21 cellular contexts compared by ENCODE assay signal in genomic region chrX:109190542-109190941, GRCh38.
DNase-seq lines count a peak whose midpoint lies in the region; ATAC-seq and TF ChIP-seq lines count a peak whose summit lies in the region.
"Had no signal": no experiment of that assay in that cellular context is flagged by ENCODE, and none has a peak within 500 bp of the region (broad histone marks: within the 10 kb centered on the region; RNA-seq: fewer than 3 reads in every experiment).

No MANE protein-coding gene starts in this region.

- no peaks in the 10 kb centered on the region for H3K79me2 ChIP-seq in osteoblast (ENCODE audit: insufficient read depth, low read length)

- CTCF ChIA-PET in T-cell (lab: Charles Lee), result no interaction called here

- no peak overlapping the region for H3K4me3 Mint-ChIP-seq in neural crest cell
- H3K4me3 Mint-ChIP-seq in T-cell, result no peak overlapping the region
- H3K4me3 Mint-ChIP-seq: activated CD4-positive, alpha-beta T cell treated with anti-CD3 and anti-CD28 coated beads, Interleukin-2, amount 10 ng/mL, durations not matched to agents 24 days and 14 days; GM23338; nephron progenitor cell had no signal

- peaks cover 2% of the 10 kb centered on the region for H3K9me3 Mint-ChIP-seq in neural crest cell
- no peaks in the 10 kb centered on the region for H3K9me3 Mint-ChIP-seq in T-cell
- H3K9me3 Mint-ChIP-seq: activated CD4-positive, alpha-beta T cell treated with anti-CD3 and anti-CD28 coated beads, Interleukin-2, amount 10 ng/mL, durations not matched to agents 24 days and 14 days had no signal

- ATAC-seq in GM18907 (IDR thresholded peaks at IDR 0.05; ENCODE audit: unreplicated experiment), result peak; percentile 54
- peak; percentile 69 for ATAC-seq in GM21723 (IDR thresholded peaks at IDR 0.05; ENCODE audit: unreplicated experiment)
- peak; percentile 57 for ATAC-seq in HG03159 (IDR thresholded peaks at IDR 0.05; ENCODE audit: unreplicated experiment)
- ATAC-seq in T-cell (replicated peaks in 1 of 4), result no peak
- ATAC-seq: GM23338 had no signal

- no peaks in the 10 kb centered on the region for H3K4me1 Mint-ChIP-seq in neural crest cell
- no peaks in the 10 kb centered on the region for H3K4me1 Mint-ChIP-seq in T-cell
- H3K4me1 Mint-ChIP-seq: activated CD4-positive, alpha-beta T cell treated with anti-CD3 and anti-CD28 coated beads, Interleukin-2, amount 10 ng/mL, durations not matched to agents 24 days and 14 days; nephron progenitor cell had no signal

- POLR2A ChIA-PET in T-cell (lab: Charles Lee), result no interaction called here

- DNase-seq in neural crest cell (ENCODE audit: low read depth, low spot score), result no peak
- DNase-seq in GF-D8 (lab: John Stamatoyannopoulos, UW), result no peak
- DNase-seq in T-cell, result no peak
- no peak for DNase-seq in NCI-H748 treated with DMSO at 0.1 percent for 48 hours (lab: John Stamatoyannopoulos, UW)
- DNase-seq in osteoblast (ENCODE audit: insufficient read length, low spot score, missing footprints), result no peak
- DNase-seq: activated CD4-positive, alpha-beta T cell treated with anti-CD3 and anti-CD28 coated beads, Interleukin-2, amount 10 ng/mL, durations not matched to agents 24 days and 14 days; activated CD8-positive, alpha-beta memory T cell treated with anti-CD3 and anti-CD28 coated beads, Interleukin-2, amount 50 U/mL, for 48 hours; activated effector memory CD4-positive, alpha-beta T cell treated with anti-CD3 and anti-CD28 coated beads, Interleukin-2, amount 50 U/mL, for 16 hours; adrenal gland; dermis blood vessel endothelial cell; foreskin fibroblast; KG1; MV-4-11; NCI-H187 treated with DMSO at 0.1 percent for 48 hours; nephron progenitor cell had no signal

- H2AFZ ChIP-seq in osteoblast (ENCODE audit: low read length), result no peak overlapping the region
- H2AFZ ChIP-seq: GM23338 had no signal

- no peaks in the 10 kb centered on the region for H3K9me3 ChIP-seq in osteoblast (ENCODE audit: low read depth, low read length)
- H3K9me3 ChIP-seq: adrenal gland, suprapubic skin had no signal

- no peaks in the 10 kb centered on the region for H3K36me3 ChIP-seq in osteoblast (ENCODE audit: insufficient read depth, low read length)
- H3K36me3 ChIP-seq: adrenal gland, cardiac muscle cell, suprapubic skin had no signal

- no peak for TF ChIP-seq CTCF in neural crest cell (conservative IDR thresholded peaks at IDR 0.05)
- no peak for TF ChIP-seq CTCF in osteoblast (IDR thresholded peaks at IDR 0.05; ENCODE audit: extremely low read depth, low read depth, low read length)

- H3K27me3 ChIP-seq in osteoblast (ENCODE audit: insufficient read depth, low read length), result peaks cover 9% of the 10 kb centered on the region
- H3K27me3 ChIP-seq: cardiac muscle cell, suprapubic skin had no signal

- no peak overlapping the region for H3K4me3 ChIP-seq in osteoblast (ENCODE audit: insufficient read depth, low read length)
- H3K4me3 ChIP-seq: adrenal gland, cardiac muscle cell, GM23338, suprapubic skin had no signal

- H3K27me3 Mint-ChIP-seq in neural crest cell (ENCODE audit: low read depth) (no peaks in the 10 kb centered on the region), T-cell (peaks cover 0 to 13% of the 10 kb centered on the region in 2 donors)
- H3K27me3 Mint-ChIP-seq: activated CD4-positive, alpha-beta T cell treated with anti-CD3 and anti-CD28 coated beads, Interleukin-2, amount 10 ng/mL, durations not matched to agents 24 days and 14 days had no signal

- H3K27ac Mint-ChIP-seq in neural crest cell (ENCODE audit: unreplicated experiment), result peak overlapping the region; percentile 60
- H3K27ac Mint-ChIP-seq in T-cell, result no peak overlapping the region
- H3K27ac Mint-ChIP-seq: activated CD4-positive, alpha-beta T cell treated with anti-CD3 and anti-CD28 coated beads, Interleukin-2, amount 10 ng/mL, durations not matched to agents 24 days and 14 days; GM23338; nephron progenitor cell had no signal

- H3K36me3 Mint-ChIP-seq in neural crest cell (ENCODE audit: low read depth), result no peaks in the 10 kb centered on the region
- no peaks in the 10 kb centered on the region for H3K36me3 Mint-ChIP-seq in T-cell

- no peaks in the 10 kb centered on the region for H3K4me1 ChIP-seq in osteoblast (ENCODE audit: insufficient read depth, low read length)
- H3K4me1 ChIP-seq: adrenal gland, suprapubic skin had no signal

- H3K4me2 ChIP-seq in osteoblast (ENCODE audit: insufficient read depth, low read length), result no peak overlapping the region
- H3K4me2 ChIP-seq: GM23338 had no signal

- no peak overlapping the region for H3K27ac ChIP-seq in osteoblast (ENCODE audit: low read depth, low read length)
- H3K27ac ChIP-seq: adrenal gland, cardiac muscle cell, suprapubic skin had no signal

- H4K20me1 ChIP-seq in osteoblast (ENCODE audit: insufficient read depth, low read length), result no peaks in the 10 kb centered on the region

Comparison
In these comparisons a context has a peak if more than half of its experiments do, and no peak if none do; other contexts are left out.
1. ATAC-seq: peak in GM18907 (single experiment), GM21723 (single experiment) and HG03159 (single experiment); none in T-cell (0 of 4).